ENCODE assay signal across 10 cellular contexts in the genomic region with DNA sequence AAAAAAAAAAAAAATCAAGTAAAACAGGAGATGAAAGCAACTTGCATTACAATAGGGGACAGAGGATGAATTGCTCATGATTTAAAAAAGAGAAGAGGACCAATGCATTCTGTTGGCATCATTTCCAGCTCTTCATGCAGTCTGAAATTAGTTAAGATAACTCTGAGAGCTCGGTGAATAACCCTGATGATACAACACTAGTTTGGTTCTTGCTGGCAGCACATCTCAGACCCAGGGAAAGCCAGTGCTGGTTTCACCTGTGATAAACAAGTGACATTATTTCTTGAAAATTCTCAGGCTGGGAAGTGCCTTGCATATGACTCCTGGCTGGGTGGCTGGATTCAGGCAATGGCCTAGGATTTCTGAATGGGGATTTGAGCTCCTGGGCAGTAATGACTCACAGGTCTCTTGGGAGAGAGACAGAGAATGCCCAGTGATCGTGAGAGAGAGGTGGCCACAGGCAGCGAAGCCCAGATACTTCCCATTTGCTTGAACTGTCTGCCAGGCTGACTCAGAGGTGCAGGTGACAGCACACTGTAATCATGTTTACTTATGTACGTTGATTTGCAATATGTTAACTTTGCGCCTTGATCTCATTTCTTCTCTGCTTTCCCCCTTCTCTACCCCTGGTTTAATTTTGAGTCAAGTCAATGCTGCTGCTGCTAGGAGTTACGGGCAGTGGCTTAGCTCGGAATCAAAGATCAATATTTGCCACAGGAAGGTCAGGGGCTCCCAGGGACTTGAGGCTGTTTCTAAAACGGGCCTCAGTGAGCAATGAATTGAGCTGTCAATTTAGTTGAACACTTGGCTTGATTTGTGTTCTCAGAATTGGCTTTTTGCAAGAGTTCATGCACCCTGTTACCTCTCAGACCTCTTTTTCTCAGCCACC. TPM values are rescaled to one million over a fixed set of nuclear protein-coding genes. Genes with fewer than 3 reads are reported as not detected.
A peak's percentile ranks its signal among the peaks of the same experiment; 100 is the strongest.
DNase-seq lines count a peak whose midpoint lies in the region; ATAC-seq and TF ChIP-seq lines count a peak whose summit lies in the region.
"Had no signal": no experiment of that assay in that cellular context is flagged by ENCODE, and none has a peak within 500 bp of the region (broad histone marks: within the 10 kb centered on the region; RNA-seq: fewer than 3 reads in every experiment).

No MANE protein-coding gene starts in this region.

- CTCF ChIA-PET in activated naive CD4-positive, alpha-beta T cell treated with anti-CD3 and anti-CD28 coated beads for 36 hours (lab: Charles Lee) = interaction anchor here (1.3 kb wide), 1 partner anchor 11 kb away, joined by 3 read pairs; no protein-coding TSS in a partner anchor

- in situ Hi-C loops in Caki2 (cut with HindIII; ENCODE audit: low pct_unique_long_range_greater_than_20kb, low sequenced_read_pairs) = no loop called here

- no peak overlapping the region for H2BK15ac ChIP-seq in mesendoderm (replicated peaks; ENCODE audit: low read depth)

- H4K8ac ChIP-seq in mesendoderm (ENCODE audit: low read depth, low read length) = no peak overlapping the region

- no peaks in the 10 kb centered on the region for H3K27me3 Mint-ChIP-seq in activated naive CD4-positive, alpha-beta T cell treated with anti-CD3 and anti-CD28 coated beads for 36 hours (ENCODE audit: low read depth)
- H3K27me3 Mint-ChIP-seq: activated CD8-positive, alpha-beta memory T cell treated with anti-CD3 and anti-CD28 coated beads, Interleukin-2, amount 10 ng/mL, durations not matched to agents 7 days and 5 days had no signal

- H3K4me3 ChIP-seq in adrenal gland = no peak overlapping the region
- H3K4me3 ChIP-seq in mesendoderm (ENCODE audit: low read length) = no peak overlapping the region

- peaks cover 10 to 20% of the 10 kb centered on the region in 2 donors for H3K4me1 ChIP-seq in adrenal gland (replicated peaks in 1 of 2)
- H3K4me1 ChIP-seq in mesendoderm (ENCODE audit: control insufficient read depth, low read depth, low read length) = peaks cover 4% of the 10 kb centered on the region

- no peak for TF ChIP-seq CTCF in adrenal gland (IDR thresholded peaks at IDR 0.05)

- intact Hi-C loops in adrenal gland (cut with DNase I) = no loop called here
- intact Hi-C loops in activated naive CD4-positive, alpha-beta T cell treated with anti-CD3 and anti-CD28 coated beads for 36 hours (cut with micrococcal nuclease) = no loop called here

- DNase-seq in Caki2 (ENCODE audit: low read depth) = peak; percentile 54
- peak; percentile 33 for DNase-seq in HS-27A (ENCODE audit: low read depth)
- DNase-seq in adrenal gland = peak; percentile 55 to 85 (median 80)
- no peak for DNase-seq in mesendoderm
- no peak for DNase-seq in activated naive CD4-positive, alpha-beta T cell treated with anti-CD3 and anti-CD28 coated beads for 36 hours
- DNase-seq: activated CD8-positive, alpha-beta memory T cell treated with anti-CD3 and anti-CD28 coated beads, Interleukin-2, amount 10 ng/mL, durations not matched to agents 7 days and 5 days; NCI-H748 treated with DMSO at 0.1 percent for 48 hours had no signal

- WGBS in adrenal gland, 4 donors = 27 to 43% (median 41%) methylated on average over 8 of the region's 8 CpGs
- no CpG with 5 or more reads among the region's 8 CpGs for WGBS in mesendoderm (ENCODE audit: extremely low coverage, insufficient coverage, low lambda C conversion rate)

- no peaks in the 10 kb centered on the region for H3K9me3 Mint-ChIP-seq in activated naive CD4-positive, alpha-beta T cell treated with anti-CD3 and anti-CD28 coated beads for 36 hours

- H2AK5ac ChIP-seq in mesendoderm (ENCODE audit: low read length) = no peak overlapping the region

- H3K4me2 ChIP-seq in mesendoderm (ENCODE audit: low read length) = no peak overlapping the region

- H3K9ac ChIP-seq in mesendoderm (ENCODE audit: low read length) = no peak overlapping the region

- no peak for ATAC-seq in HG03571 (IDR thresholded peaks at IDR 0.05; ENCODE audit: unreplicated experiment)
- no peak for ATAC-seq in GM19395 (IDR thresholded peaks at IDR 0.05; ENCODE audit: unreplicated experiment)
- ATAC-seq in GM19023 (IDR thresholded peaks at IDR 0.05; ENCODE audit: unreplicated experiment) = no peak
- ATAC-seq: activated CD8-positive, alpha-beta memory T cell treated with anti-CD3 and anti-CD28 coated beads, Interleukin-2, amount 10 ng/mL, durations not matched to agents 7 days and 5 days had no signal

- no peak overlapping the region for H3K4ac ChIP-seq in mesendoderm (ENCODE audit: low read depth, low read length)

- H3K27me3 ChIP-seq in adrenal gland (no peaks in the 10 kb centered on the region), mesendoderm (ENCODE audit: insufficient read depth, low read length, poor library complexity) (no peaks in the 10 kb centered on the region)

- no peak overlapping the region for H3K27ac Mint-ChIP-seq in activated naive CD4-positive, alpha-beta T cell treated with anti-CD3 and anti-CD28 coated beads for 36 hours

- H3K79me1 ChIP-seq in mesendoderm (ENCODE audit: low read length) = no peaks in the 10 kb centered on the region

- H3K36me3 Mint-ChIP-seq in activated naive CD4-positive, alpha-beta T cell treated with anti-CD3 and anti-CD28 coated beads for 36 hours (ENCODE audit: low read depth) = no peaks in the 10 kb centered on the region

- no peaks in the 10 kb centered on the region for H3K36me3 ChIP-seq in adrenal gland (replicated peaks in 1 of 2)
- H3K36me3 ChIP-seq in mesendoderm (ENCODE audit: control insufficient read depth, insufficient read depth, low read length) = no peaks in the 10 kb centered on the region

- H2BK5ac ChIP-seq in mesendoderm (ENCODE audit: low read length) = no peak overlapping the region

- no peak overlapping the region for H3K4me3 Mint-ChIP-seq in activated naive CD4-positive, alpha-beta T cell treated with anti-CD3 and anti-CD28 coated beads for 36 hours
- H3K4me3 Mint-ChIP-seq: activated CD8-positive, alpha-beta memory T cell treated with anti-CD3 and anti-CD28 coated beads, Interleukin-2, amount 10 ng/mL, durations not matched to agents 7 days and 5 days had no signal

- H3K27ac ChIP-seq in adrenal gland (peak overlapping the region in 4 of 5 donors; percentile 11 to 81 (median 63)), mesendoderm (ENCODE audit: low read depth, low read length) (no peak overlapping the region)

- H3K79me2 ChIP-seq in mesendoderm (ENCODE audit: control insufficient read depth, insufficient read depth, low read length) = no peaks in the 10 kb centered on the region

- H3K18ac ChIP-seq in mesendoderm (ENCODE audit: low read length) = no peak overlapping the region

- no peak overlapping the region for H4K5ac ChIP-seq in mesendoderm (ENCODE audit: low read length)

- peaks cover 29% of the 10 kb centered on the region for H3K4me1 Mint-ChIP-seq in activated naive CD4-positive, alpha-beta T cell treated with anti-CD3 and anti-CD28 coated beads for 36 hours (ENCODE audit: low read depth)

- H2BK120ac ChIP-seq in mesendoderm (ENCODE audit: low read depth, low read length) = no peak overlapping the region

- H3K56ac ChIP-seq in mesendoderm (ENCODE audit: low read length) = no peak overlapping the region

- H3K9me3 ChIP-seq in adrenal gland (replicated peaks in 1 of 3) = no peaks in the 10 kb centered on the region

- peak overlapping the region; percentile 45 for H3K23ac ChIP-seq in mesendoderm (ENCODE audit: low read length)

- peak in 1 of 2 donors; percentile 47 for TF ChIP-seq POLR2A in adrenal gland (IDR thresholded peaks at IDR 0.05)

RNA-seq across cellular contexts. Expression of a gene that starts 27.1 kb away (rescaled TPM):
- 0.41 and 1.3 TPM in 2 replicates for total RNA-seq in Caki2 (2014; rRNA removed; shearing (Covaris generic); ENCODE audit: low replicate concordance)
- 10 to 100 TPM in 4 of 8 donors, 1 to 10 TPM in 4; 7.3 to 49.6 (median 12.7) TPM for total RNA-seq in adrenal gland
- 10 to 100 TPM in 1 of 3 donors, 1 to 10 TPM in 2; 2.1 to 22.9 (median 3.1) TPM for polyA plus RNA-seq in adrenal gland
- 1.5 TPM for polyA plus RNA-seq in mesendoderm (2013, experiment 1 of 2)
- 1.6 TPM for polyA plus RNA-seq in mesendoderm (2013, experiment 2 of 2)
- total RNA-seq in activated naive CD4-positive, alpha-beta T cell treated with anti-CD3 and anti-CD28 coated beads for 36 hours = 10 to 100 TPM in 1 of 2 experiments, 1 to 10 TPM in 1; 9.0 to 10.5 TPM

RNA-seq across cellular contexts. Expression of a gene that starts 27.4 kb away (rescaled TPM):
- 0.43 TPM in 1 of 2 replicates, not detected in the other for total RNA-seq in Caki2 (2014; rRNA removed; shearing (Covaris generic); ENCODE audit: low replicate concordance)
- 10 to 100 TPM in 1 of 8 donors, 1 to 10 TPM in 6, under 1 TPM in 1; 0.84 to 83.0 (median 2.5) TPM for total RNA-seq in adrenal gland
- 10 to 100 TPM in 1 of 3 donors, 1 to 10 TPM in 1, under 1 TPM in 1; 0.47 to 59.7 (median 1.1) TPM for polyA plus RNA-seq in adrenal gland
- polyA plus RNA-seq in mesendoderm (2013, experiment 1 of 2) = 0.15 TPM
- 0.17 TPM for polyA plus RNA-seq in mesendoderm (2013, experiment 2 of 2)
- total RNA-seq in activated naive CD4-positive, alpha-beta T cell treated with anti-CD3 and anti-CD28 coated beads for 36 hours = 1 to 10 TPM in 1 of 2 experiments, under 1 TPM in 1; 0.96 to 1.1 TPM

Comparison
In these comparisons a context has a peak if more than half of its experiments do, and no peak if none do; other contexts are left out.
1. DNase-seq: peak in Caki2 (single experiment), HS-27A (single experiment) and adrenal gland (7 of 7); none in mesendoderm (single experiment) and activated naive CD4-positive, alpha-beta T cell treated with anti-CD3 and anti-CD28 coated beads for 36 hours (single experiment).